6 cellular contexts compared by ENCODE assay signal in the genomic region with DNA sequence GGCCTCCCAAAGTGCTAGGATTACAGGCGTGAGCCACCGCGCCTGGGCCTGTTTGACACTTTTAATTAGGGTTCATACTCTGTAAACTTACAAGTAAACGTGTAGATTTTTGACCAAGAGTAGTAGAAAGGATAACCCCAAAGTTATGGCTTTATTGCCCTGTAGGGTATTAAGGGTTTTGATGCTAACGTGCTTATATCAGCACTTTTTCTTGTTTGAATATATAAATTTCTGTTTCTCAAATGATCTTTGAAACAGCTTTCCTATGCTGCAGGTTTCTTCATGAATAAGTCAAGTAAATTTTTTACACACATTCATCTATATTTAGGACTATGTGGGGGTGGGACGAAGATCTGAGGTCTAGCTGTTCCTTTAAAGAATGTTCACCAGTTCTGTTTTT.
"Had no signal": no experiment of that assay in that cellular context is flagged by ENCODE, and none has a peak within 500 bp of the region (broad histone marks: within the 10 kb centered on the region; RNA-seq: fewer than 3 reads in every experiment).

No MANE protein-coding gene starts in this region.

- H3K9ac ChIP-seq: GM23248 had no signal

- H3K27ac ChIP-seq: GM23248 had no signal

- DNase-seq: GOT3, H9, HCEC 1CT, KG1 had no signal

- H3K4me3 ChIP-seq: GM23248 had no signal

- FAIRE-seq: HTR-8/SVneo had no signal

- H2AFZ ChIP-seq: GM23248 had no signal
